Comparison of ENCODE assay signal across 17 cellular contexts in the genomic region with DNA sequence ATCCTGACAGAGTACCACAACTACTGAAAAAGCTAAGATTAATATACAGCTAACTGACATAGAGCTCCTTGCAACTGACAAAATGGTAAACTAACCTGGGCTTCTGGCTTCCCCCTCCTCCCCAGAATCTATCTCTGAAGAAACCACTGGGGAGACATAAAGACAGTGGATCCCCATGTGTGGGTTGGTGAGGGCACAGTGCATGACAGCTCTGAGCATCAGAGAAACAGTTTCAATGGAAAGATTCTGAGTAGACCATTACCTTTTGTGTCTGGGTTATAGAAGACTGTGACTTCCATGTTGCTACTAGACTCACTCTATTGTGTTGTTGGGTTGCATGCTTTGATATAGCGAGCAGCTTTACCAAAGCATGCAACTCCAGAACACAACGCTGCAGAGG.
"Had no signal": no experiment of that assay in that cellular context is flagged by ENCODE, and none has a peak within 500 bp of the region (broad histone marks: within the 10 kb centered on the region; RNA-seq: fewer than 3 reads in every experiment).

No MANE protein-coding gene starts in this region.

- ATAC-seq: heart right ventricle, T-helper 17 cell had no signal

- H3K27me3 Mint-ChIP-seq: dendritic cell treated with granulocyte-macrophage colony-stimulating factor and Interleukin-4, amounts not matched to agents 40 ng/mL and 50 ng/mL, for 4 days; T-helper 17 cell had no signal

- H3K27ac Mint-ChIP-seq: dendritic cell treated with granulocyte-macrophage colony-stimulating factor and Interleukin-4, amounts not matched to agents 40 ng/mL and 50 ng/mL, for 4 days; nephron; T-helper 17 cell had no signal

- H3K4me3 Mint-ChIP-seq: dendritic cell treated with granulocyte-macrophage colony-stimulating factor and Interleukin-4, amounts not matched to agents 40 ng/mL and 50 ng/mL, for 4 days; nephron; T-helper 17 cell had no signal

- DNase-seq: activated CD4-positive, alpha-beta T cell treated with anti-CD3 and anti-CD28 coated beads for 48 hours; activated naive CD4-positive, alpha-beta T cell treated with anti-CD3 and anti-CD28 coated beads, Interleukin-2, amount 50 U/mL, for 16 hours; amygdala; effector CD8-positive, alpha-beta T cell; esophagus squamous epithelium; heart right ventricle; kidney glomerular epithelial cell; left ventricle myocardium inferior; mammary epithelial cell; midbrain; sigmoid colon; stimulated activated CD4-positive, alpha-beta T cell treated with anti-CD3 and anti-CD28 coated beads, Interleukin-4, amount 100 ng/mL, for 24 hours; stimulated activated naive CD4-positive, alpha-beta T cell; substantia nigra; T-helper 17 cell had no signal
